Comparison of ENCODE assay signal across 1 cellular context in genomic region chr9:114321759-114322158, GRCh38.
TF ChIP-seq lines count a peak whose summit lies in the region.

No MANE protein-coding gene starts in this region.

TF ChIP-seq in GM23338, 12 proteins besides CTCF, POLR2A, EP300 and RAD21:
- TF ChIP-seq ZNF462 (CRISPR knock-in tag; IDR thresholded peaks at IDR 0.05) (no peak), ETS1 (IDR thresholded peaks at IDR 0.05) (no peak), EZH2 (IDR thresholded peaks at IDR 0.05; ENCODE audit: low read depth, unreplicated experiment) (no peak)
TF ChIP-seq in GM23338: peak in this region for 0.
